Comparison of ENCODE assay signal across 37 cellular contexts in genomic region chr11:20203836-20204235, GRCh38. TPM values are rescaled to one million over a fixed set of nuclear protein-coding genes. Genes with fewer than 3 reads are reported as not detected.
"Had no signal": no experiment of that assay in that cellular context is flagged by ENCODE, and none has a peak within 500 bp of the region (broad histone marks: within the 10 kb centered on the region; RNA-seq: fewer than 3 reads in every experiment).

No MANE protein-coding gene starts in this region.

- ATAC-seq: activated CD8-positive, alpha-beta T cell treated with anti-CD3 and anti-CD28 coated beads for 36 hours; activated T-cell treated with anti-CD3 and anti-CD28 coated beads, Interleukin-2, amount 50 U/mL, for 72 hours; activated T-helper 17 cell treated with anti-CD3 and anti-CD28 coated beads, Interleukin-2, amount 50 U/mL, for 72 hours had no signal

- H3K27me3 ChIP-seq: ascending aorta had no signal

- H3K4me3 Mint-ChIP-seq: activated CD4-positive, alpha-beta T cell treated with anti-CD3 and anti-CD28 coated beads, Interleukin-2, amount 10 ng/mL, durations not matched to agents 24 days and 14 days; activated CD8-positive, alpha-beta T cell treated with anti-CD3 and anti-CD28 coated beads for 36 hours; activated naive CD4-positive, alpha-beta T cell treated with anti-CD3 and anti-CD28 coated beads, Interleukin-2, amount 50 U/mL, for 24 hours; activated naive CD8-positive, alpha-beta T cell treated with anti-CD3 and anti-CD28 coated beads, Interleukin-2, amount 10 ng/mL, durations not matched to agents 7 days and 5 days; activated T-cell treated with anti-CD3 and anti-CD28 coated beads, Interleukin-2, amount 50 U/mL, for 72 hours; activated T-helper 17 cell treated with anti-CD3 and anti-CD28 coated beads, Interleukin-2, amount 50 U/mL, for 72 hours; central memory CD8-positive, alpha-beta T cell; T-helper 1 cell treated with Interleukin-12 subunit alpha and Interleukin-12 subunit beta and Interleukin-4 antibody, amounts not matched to agents 30 μg/mL and 1 μg/mL, for 36 hours; T-helper 2 cell treated with Interferon-gamma antibody and Interleukin-4, amounts not matched to agents 5 μg/mL and 100 μg/mL, for 36 hours had no signal

- FAIRE-seq: RCC 7860, TTC549 had no signal

- H3K9me3 Mint-ChIP-seq: activated CD8-positive, alpha-beta T cell treated with anti-CD3 and anti-CD28 coated beads for 36 hours; activated naive CD4-positive, alpha-beta T cell treated with anti-CD3 and anti-CD28 coated beads, Interleukin-2, amount 50 U/mL, for 24 hours; activated naive CD8-positive, alpha-beta T cell treated with anti-CD3 and anti-CD28 coated beads, Interleukin-2, amount 10 ng/mL, durations not matched to agents 7 days and 5 days; activated T-helper 17 cell treated with anti-CD3 and anti-CD28 coated beads, Interleukin-2, amount 50 U/mL, for 72 hours; central memory CD8-positive, alpha-beta T cell; T-helper 1 cell treated with Interleukin-12 subunit alpha and Interleukin-12 subunit beta and Interleukin-4 antibody, amounts not matched to agents 30 μg/mL and 1 μg/mL, for 36 hours; T-helper 2 cell treated with Interferon-gamma antibody and Interleukin-4, amounts not matched to agents 5 μg/mL and 100 μg/mL, for 36 hours had no signal

- H3K4me3 ChIP-seq: ascending aorta, cardiac muscle cell, PC-9 had no signal

- H3K36me3 Mint-ChIP-seq: activated naive CD8-positive, alpha-beta T cell treated with anti-CD3 and anti-CD28 coated beads, Interleukin-2, amount 10 ng/mL, durations not matched to agents 7 days and 5 days had no signal

- H3K36me3 ChIP-seq: ascending aorta, cardiac muscle cell, WERI-Rb-1 had no signal

- H3K9me3 ChIP-seq: ascending aorta had no signal

- H3K4me1 ChIP-seq: ascending aorta had no signal

- H3K27ac ChIP-seq: ascending aorta, cardiac muscle cell, PC-9, WERI-Rb-1 had no signal

- H3K27ac Mint-ChIP-seq: activated CD4-positive, alpha-beta T cell treated with anti-CD3 and anti-CD28 coated beads, Interleukin-2, amount 10 ng/mL, durations not matched to agents 24 days and 14 days; activated CD8-positive, alpha-beta T cell treated with anti-CD3 and anti-CD28 coated beads for 36 hours; activated naive CD4-positive, alpha-beta T cell treated with anti-CD3 and anti-CD28 coated beads, Interleukin-2, amount 50 U/mL, for 24 hours; activated naive CD8-positive, alpha-beta T cell treated with anti-CD3 and anti-CD28 coated beads, Interleukin-2, amount 10 ng/mL, durations not matched to agents 7 days and 5 days; activated T-cell treated with anti-CD3 and anti-CD28 coated beads, Interleukin-2, amount 50 U/mL, for 72 hours; activated T-helper 17 cell treated with anti-CD3 and anti-CD28 coated beads, Interleukin-2, amount 50 U/mL, for 72 hours; T-helper 1 cell treated with Interleukin-12 subunit alpha and Interleukin-12 subunit beta and Interleukin-4 antibody, amounts not matched to agents 30 μg/mL and 1 μg/mL, for 36 hours; T-helper 2 cell treated with Interferon-gamma antibody and Interleukin-4, amounts not matched to agents 5 μg/mL and 100 μg/mL, for 36 hours had no signal

- H3K4me1 Mint-ChIP-seq: activated CD4-positive, alpha-beta T cell treated with anti-CD3 and anti-CD28 coated beads, Interleukin-2, amount 10 ng/mL, durations not matched to agents 24 days and 14 days; activated T-helper 17 cell treated with anti-CD3 and anti-CD28 coated beads, Interleukin-2, amount 50 U/mL, for 72 hours; central memory CD8-positive, alpha-beta T cell had no signal

- DNase-seq: activated CD4-positive, alpha-beta T cell treated with anti-CD3 and anti-CD28 coated beads for 1 hour; activated CD4-positive, alpha-beta T cell treated with anti-CD3 and anti-CD28 coated beads, Interleukin-2, amount 10 ng/mL, durations not matched to agents 24 days and 14 days; activated CD4-positive, alpha-beta T cell treated with anti-CD3 and anti-CD28 coated beads, Interleukin-2, amount 50 U/mL, for 4 hours; activated CD4-positive, CD25-positive, alpha-beta regulatory T cell; activated CD8-positive, alpha-beta T cell treated with anti-CD3 and anti-CD28 coated beads for 36 hours; activated gamma-delta T cell; activated naive CD4-positive, alpha-beta T cell treated with Interleukin-2 at 50 U/mL for 16 hours; activated naive CD8-positive, alpha-beta T cell treated with anti-CD3 and anti-CD28 coated beads, Interleukin-2, amount 10 ng/mL, durations not matched to agents 7 days and 5 days; activated T-cell treated with anti-CD3 and anti-CD28 coated beads, Interleukin-2, amount 50 U/mL, for 1 hour; activated T-cell treated with anti-CD3 and anti-CD28 coated beads, Interleukin-2, amount 50 U/mL, for 72 hours; amygdala; NCI-H1105; NCI-H1417 treated with DMSO at 0.1 percent for 48 hours; NCI-H187 treated with DMSO at 0.1 percent for 48 hours; NCI-H2081; NCI-H2171 treated with DMSO at 0.1 percent for 48 hours; NCI-H2227 treated with DMSO at 0.1 percent for 48 hours; NCI-H446; NCI-H510A treated with DMSO at 0.1 percent for 48 hours; NCI-H526 treated with DMSO at 0.1 percent for 48 hours; NCI-H774; PC-9; Right ventricle myocardium superior; WERI-Rb-1 had no signal

RNA-seq across cellular contexts. Expression of gene DBX1, which starts 43.6 kb away (rescaled TPM):
- total RNA-seq: activated CD4-positive, alpha-beta T cell treated with anti-CD3 and anti-CD28 coated beads, Interleukin-2, amount 10 ng/mL, durations not matched to agents 24 days and 14 days; activated CD8-positive, alpha-beta memory T cell treated with anti-CD3 and anti-CD28 coated beads for 36 hours; activated CD8-positive, alpha-beta T cell treated with anti-CD3 and anti-CD28 coated beads for 36 hours; activated naive CD8-positive, alpha-beta T cell treated with anti-CD3 and anti-CD28 coated beads, Interleukin-2, amount 10 ng/mL, durations not matched to agents 7 days and 5 days; activated T-cell treated with anti-CD3 and anti-CD28 coated beads, Interleukin-2, amount 50 U/mL, for 72 hours; activated T-helper 17 cell treated with anti-CD3 and anti-CD28 coated beads, Interleukin-2, amount 50 U/mL, for 72 hours; ascending aorta; cardiac muscle cell; chondrocyte; M059J; PC-9; Right ventricle myocardium superior had no signal
- polyA plus RNA-seq: adipose tissue, cardiac muscle cell had no signal
